ENCODE assay signal across 9 cellular contexts in genomic region chr16:81650982-81651562, GRCh38.
DNase-seq lines count a peak whose midpoint lies in the region; ATAC-seq and TF ChIP-seq lines count a peak whose summit lies in the region.
"Had no signal": no experiment of that assay in that cellular context is flagged by ENCODE, and none has a peak within 500 bp of the region (broad histone marks: within the 10 kb centered on the region; RNA-seq: fewer than 3 reads in every experiment).

No MANE protein-coding gene starts in this region.

- DNase-seq in stimulated activated naive CD8-positive, alpha-beta T cell treated with anti-CD3 and anti-CD28 coated beads, Interleukin-15, amount 100 ng/mL, for 72 hours, result no peak
- no peak for DNase-seq in stimulated activated naive CD8-positive, alpha-beta T cell treated with anti-CD3 and anti-CD28 coated beads, Interleukin-15, Interleukin-2, amounts not matched to agents 100 U/mL and 50 U/mL, for 24 hours
- DNase-seq in endodermal cell, result peak; percentile 78
- DNase-seq in aorta, result peak; percentile 71 to 89
- no peak for DNase-seq in activated naive CD4-positive, alpha-beta T cell (lab: John Stamatoyannopoulos, UW)

- no peak for TF ChIP-seq CTCF in endodermal cell (conservative IDR thresholded peaks at IDR 0.05)

- no peak for ATAC-seq in stimulated activated naive CD8-positive, alpha-beta T cell treated with anti-CD3 and anti-CD28 coated beads, Interleukin-15, amount 100 ng/mL, for 72 hours
- no peak for ATAC-seq in stimulated activated naive CD8-positive, alpha-beta T cell treated with anti-CD3 and anti-CD28 coated beads, Interleukin-15, Interleukin-2, amounts not matched to agents 100 U/mL and 50 U/mL, for 24 hours
- ATAC-seq in aorta (ENCODE audit: low FRiP score) (peak; percentile 86), HG02763 (IDR thresholded peaks at IDR 0.05; ENCODE audit: unreplicated experiment) (no peak), esophagus mucosa (no peak)
- ATAC-seq: activated CD4-positive, CD25-positive, alpha-beta regulatory T cell treated with anti-CD3 and anti-CD28 coated beads, Interleukin-2, amount 50 U/mL, for 24 hours had no signal

- H3K4me3 ChIP-seq in endodermal cell (ENCODE audit: low read length) (no peak overlapping the region), mesodermal cell (ENCODE audit: extremely low read depth, insufficient read depth, low read length, poor library complexity, severe bottlenecking) (no peak overlapping the region), aorta (ENCODE audit: low read length in 2 of 2) (no peak overlapping the region)

- H3K27me3 ChIP-seq in endodermal cell (ENCODE audit: control insufficient read depth, insufficient read depth, low read length, poor library complexity, severe bottlenecking) (no peaks in the 10 kb centered on the region), aorta (ENCODE audit: control insufficient read depth in 1 of 2, insufficient read depth in 2 of 2, low read length in 1 of 2) (no peaks in the 10 kb centered on the region)

- H3K4me1 ChIP-seq in endodermal cell (ENCODE audit: control insufficient read depth, insufficient read depth, low read length) (peaks cover 23% of the 10 kb centered on the region), mesodermal cell (ENCODE audit: control insufficient read depth, insufficient read depth, low read length, poor library complexity, severe bottlenecking) (peaks cover 36% of the 10 kb centered on the region), aorta (ENCODE audit: control insufficient read depth in 1 of 2, insufficient read depth in 2 of 2, low read length in 2 of 2) (no peaks in the 10 kb centered on the region)

- H3K36me3 ChIP-seq in endodermal cell (ENCODE audit: control insufficient read depth, insufficient read depth, low read length) (peaks cover 19% of the 10 kb centered on the region), mesodermal cell (ENCODE audit: control insufficient read depth, insufficient read depth, low read length) (peaks cover 40% of the 10 kb centered on the region), aorta (ENCODE audit: control insufficient read depth in 1 of 2, insufficient read depth in 2 of 2, low read length in 1 of 2) (no peaks in the 10 kb centered on the region)

- H3K27ac Mint-ChIP-seq in stimulated activated naive CD8-positive, alpha-beta T cell treated with anti-CD3 and anti-CD28 coated beads, Interleukin-15, amount 100 ng/mL, for 72 hours, result peak overlapping the region; percentile 22 to 75
- peak overlapping the region; percentile 71 for H3K27ac Mint-ChIP-seq in endodermal cell

- H3K4me3 Mint-ChIP-seq in stimulated activated naive CD8-positive, alpha-beta T cell treated with anti-CD3 and anti-CD28 coated beads, Interleukin-15, amount 100 ng/mL, for 72 hours, result no peak overlapping the region
- no peak overlapping the region for H3K4me3 Mint-ChIP-seq in endodermal cell

- no peak overlapping the region for H3K9ac ChIP-seq in endodermal cell (ENCODE audit: extremely low read depth, low read length, poor library complexity, severe bottlenecking)

- 78 to 84% methylated on average over 14 to 16 of the region's 16 CpGs for WGBS in endodermal cell (ENCODE audit: insufficient coverage in 1 of 2, insufficient read length in 1 of 2), 2 experiments
- WGBS in mesodermal cell (ENCODE audit: insufficient coverage in 2 of 2), 2 experiments, result 62 to 70% methylated on average over 16 of the region's 16 CpGs
- 40 to 43% methylated on average over 16 of the region's 16 CpGs for WGBS in aorta, 2 donors

- no peaks in the 10 kb centered on the region for H3K27me3 Mint-ChIP-seq in stimulated activated naive CD8-positive, alpha-beta T cell treated with anti-CD3 and anti-CD28 coated beads, Interleukin-15, amount 100 ng/mL, for 72 hours
- no peaks in the 10 kb centered on the region for H3K27me3 Mint-ChIP-seq in endodermal cell (ENCODE audit: insufficient read depth)

- H3K27ac ChIP-seq in endodermal cell (ENCODE audit: low read depth, low read length) (peak overlapping the region; percentile 50), mesodermal cell (ENCODE audit: low read depth, low read length, severe bottlenecking) (peak overlapping the region; percentile 83), aorta (ENCODE audit: low read depth in 1 of 2, low read length in 2 of 2) (no peak overlapping the region)

- H3K9me3 Mint-ChIP-seq in stimulated activated naive CD8-positive, alpha-beta T cell treated with anti-CD3 and anti-CD28 coated beads, Interleukin-15, amount 100 ng/mL, for 72 hours, result no peaks in the 10 kb centered on the region
- no peaks in the 10 kb centered on the region for H3K9me3 Mint-ChIP-seq in endodermal cell

- no peaks in the 10 kb centered on the region for H3K9me3 ChIP-seq in endodermal cell (ENCODE audit: control insufficient read depth, low read length)
- no peaks in the 10 kb centered on the region for H3K9me3 ChIP-seq in mesodermal cell (ENCODE audit: control insufficient read depth, low read length)
- no peaks in the 10 kb centered on the region for H3K9me3 ChIP-seq in aorta (ENCODE audit: control insufficient read depth, low read length)

- H3K4me1 Mint-ChIP-seq in stimulated activated naive CD8-positive, alpha-beta T cell treated with anti-CD3 and anti-CD28 coated beads, Interleukin-15, amount 100 ng/mL, for 72 hours, result peaks cover 11% of the 10 kb centered on the region
- H3K4me1 Mint-ChIP-seq in endodermal cell, result peaks cover 46% of the 10 kb centered on the region

- intact Hi-C loops in aorta (cut with DNase I), result no loop called here

- H3K36me3 Mint-ChIP-seq in endodermal cell (ENCODE audit: low read depth), result peaks cover 18% of the 10 kb centered on the region

Comparison
In these comparisons a context has a peak if more than half of its experiments do, and no peak if none do; other contexts are left out.
1. DNase-seq: peak in endodermal cell (single experiment) and aorta (2 of 2); none in stimulated activated naive CD8-positive, alpha-beta T cell treated with anti-CD3 and anti-CD28 coated beads, Interleukin-15, amount 100 ng/mL, for 72 hours (0 of 2), stimulated activated naive CD8-positive, alpha-beta T cell treated with anti-CD3 and anti-CD28 coated beads, Interleukin-15, Interleukin-2, amounts not matched to agents 100 U/mL and 50 U/mL, for 24 hours (single experiment) and activated naive CD4-positive, alpha-beta T cell (0 of 4).
2. H3K27ac ChIP-seq: peak in endodermal cell (single experiment) and mesodermal cell (single experiment); none in aorta (0 of 2).